In genomic region chr19:44643605-44644390, GRCh38 we compare ENCODE assay signal across 1 cellular context.
TF ChIP-seq lines count a peak whose summit lies in the region.

TSS of gene PVR (plus strand) at chr19:44643910. CDS start at chr19:44644097, 187 bp downstream.

TF ChIP-seq in HepG2, 621 proteins besides CTCF, POLR2A, EP300 and RAD21 (continued from another document and continues in another):
- TF ChIP-seq E2F2 (CRISPR knock-in tag; IDR thresholded peaks at IDR 0.05; ENCODE audit: borderline replicate concordance) (peak; percentile 65; the same call in 1 of the 2 replicates), IKZF1 (IDR thresholded peaks at IDR 0.05) (no peak), THAP7 (CRISPR knock-in tag; IDR thresholded peaks at IDR 0.05) (no peak; the same call in 1 of the 2 replicates), SYNCRIP (IDR thresholded peaks at IDR 0.05; ENCODE audit: insufficient read depth, low read depth, low read length) (no peak), RFXANK (CRISPR knock-in tag; IDR thresholded peaks at IDR 0.05) (0 out of 2 replicates have a peak, but pooled peaks have one; percentile 41), ZSCAN12 (CRISPR knock-in tag; IDR thresholded peaks at IDR 0.05) (peak; percentile 52; the same call in 1 of the 2 replicates), REPIN1 (CRISPR knock-in tag; IDR thresholded peaks at IDR 0.05; ENCODE audit: borderline replicate concordance, low read depth) (0 out of 2 replicates have a peak, but pooled peaks have one; percentile 26), ZNF549 (CRISPR knock-in tag; IDR thresholded peaks at IDR 0.05) (no peak), MTA3 (CRISPR knock-in tag; IDR thresholded peaks at IDR 0.05) (no peak), ZIK1 (CRISPR knock-in tag; IDR thresholded peaks at IDR 0.05; ENCODE audit: borderline replicate concordance, low read depth) (no peak), NFATC3 (CRISPR knock-in tag; IDR thresholded peaks at IDR 0.05) (no peak), IRF2 (CRISPR knock-in tag; IDR thresholded peaks at IDR 0.05) (no peak), ZNF460 (CRISPR knock-in tag; IDR thresholded peaks at IDR 0.05; ENCODE audit: borderline replicate concordance) (no peak), NKX3-1 (CRISPR knock-in tag; IDR thresholded peaks at IDR 0.05) (0 out of 2 replicates have a peak, but pooled peaks have one; percentile 21), ZFP62 (CRISPR knock-in tag; IDR thresholded peaks at IDR 0.05) (no peak), SIN3B (IDR thresholded peaks at IDR 0.05; ENCODE audit: low read length) (no peak), TRAFD1 (CRISPR knock-in tag; IDR thresholded peaks at IDR 0.05; ENCODE audit: borderline replicate concordance) (no peak), MAFG (CRISPR knock-in tag; IDR thresholded peaks at IDR 0.05) (no peak), GATAD1 (CRISPR knock-in tag; IDR thresholded peaks at IDR 0.05) (peak; percentile 52; the same call in 1 of the 2 replicates), PLRG1 (conservative IDR thresholded peaks at IDR 0.05) (no peak), STAT6 (CRISPR knock-in tag; IDR thresholded peaks at IDR 0.05; ENCODE audit: borderline replicate concordance) (no peak; the same call in 1 of the 2 replicates), TOPORS (CRISPR knock-in tag; IDR thresholded peaks at IDR 0.05) (peak; percentile 36; the same call in 1 of the 2 replicates), NR2F1 (CRISPR knock-in tag; IDR thresholded peaks at IDR 0.05) (no peak), ZBTB1 (CRISPR knock-in tag; IDR thresholded peaks at IDR 0.05; ENCODE audit: borderline replicate concordance) (no peak), MXD4 (CRISPR knock-in tag; IDR thresholded peaks at IDR 0.05) (peak; percentile 60; the same call in 1 of the 2 replicates), XBP1 (CRISPR knock-in tag; IDR thresholded peaks at IDR 0.05) (no peak), HNRNPUL1 (IDR thresholded peaks at IDR 0.05; ENCODE audit: low read depth, low read length) (no peak), REXO4 (CRISPR knock-in tag; IDR thresholded peaks at IDR 0.05; ENCODE audit: borderline replicate concordance) (no peak), MXD1 (CRISPR knock-in tag; IDR thresholded peaks at IDR 0.05) (peak; percentile 77; the same call in 1 of the 2 replicates), ARHGAP35 (CRISPR knock-in tag; IDR thresholded peaks at IDR 0.05; ENCODE audit: borderline replicate concordance) (no peak), HNF1A (IDR thresholded peaks at IDR 0.05; ENCODE audit: low read depth) (no peak), HNF1A (CRISPR knock-in tag; IDR thresholded peaks at IDR 0.05; ENCODE audit: borderline replicate concordance) (no peak), TEAD2 (CRISPR knock-in tag; IDR thresholded peaks at IDR 0.05) (no peak), JUND (CRISPR knock-in tag; IDR thresholded peaks at IDR 0.05) (no peak), TFAP4 (IDR thresholded peaks at IDR 0.05; ENCODE audit: borderline replicate concordance, low read depth) (0 out of 2 replicates have a peak, but pooled peaks have one; percentile 24), ZNF407 (CRISPR knock-in tag; IDR thresholded peaks at IDR 0.05; ENCODE audit: not compliant biosample characterization) (peak; percentile 24), TBX2 (CRISPR knock-in tag; IDR thresholded peaks at IDR 0.05; ENCODE audit: borderline replicate concordance) (peak; percentile 65; the same call in 1 of the 2 replicates), MEIS1 (CRISPR knock-in tag; IDR thresholded peaks at IDR 0.05; ENCODE audit: borderline replicate concordance) (no peak), ZNF234 (CRISPR knock-in tag; conservative IDR thresholded peaks at IDR 0.05) (no peak), SRF (IDR thresholded peaks at IDR 0.05; ENCODE audit: low read depth, low read length) (no peak), SMARCC2 (IDR thresholded peaks at IDR 0.05) (no peak), ZMAT5 (CRISPR knock-in tag; IDR thresholded peaks at IDR 0.05; ENCODE audit: borderline replicate concordance, low read depth) (no peak), ZNF251 (CRISPR knock-in tag; IDR thresholded peaks at IDR 0.05) (no peak), SAFB2 (CRISPR knock-in tag; IDR thresholded peaks at IDR 0.05; ENCODE audit: borderline replicate concordance, low read depth) (peak; percentile 55; the same call in 1 of the 2 replicates), RARA (CRISPR knock-in tag; IDR thresholded peaks at IDR 0.05) (no peak)
